Comparison of ENCODE assay signal across 19 cellular contexts in the genomic region with DNA sequence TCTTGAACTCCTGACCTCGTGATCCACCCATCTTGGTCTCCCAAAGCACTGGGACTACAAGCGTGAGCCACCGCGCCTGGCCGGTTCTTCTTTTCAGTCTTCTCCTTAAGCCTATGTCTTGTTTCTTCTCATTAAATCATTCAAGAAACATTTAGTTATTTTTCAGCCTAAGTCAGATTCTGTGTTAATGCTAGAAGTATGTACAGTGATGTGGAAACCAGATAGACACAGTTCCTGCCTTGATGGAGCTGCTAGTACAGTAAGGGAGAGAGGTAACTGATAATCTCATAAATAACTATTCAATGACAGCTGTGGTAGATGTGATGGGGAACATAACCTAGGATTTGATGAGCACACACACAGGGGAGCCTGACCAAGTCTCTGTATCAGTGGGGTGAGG. TPM values are rescaled to one million over a fixed set of nuclear protein-coding genes. Genes with fewer than 3 reads are reported as not detected.
DNase-seq lines count a peak whose midpoint lies in the region; ATAC-seq lines count a peak whose summit lies in the region.
"Had no signal": no experiment of that assay in that cellular context is flagged by ENCODE, and none has a peak within 500 bp of the region (broad histone marks: within the 10 kb centered on the region; RNA-seq: fewer than 3 reads in every experiment).

No MANE protein-coding gene starts in this region.

- no peak overlapping the region for H2BK120ac ChIP-seq in trophoblast cell (ENCODE audit: insufficient read depth, low read length, poor library complexity)

- H3K4me2 ChIP-seq in Karpas-422 (ENCODE audit: low read depth, low read length, poor library complexity, severe bottlenecking) (no peak overlapping the region), trophoblast cell (ENCODE audit: low read length) (no peak overlapping the region)
- H3K4me2 ChIP-seq: BLaER1 treated with 17β-estradiol and CSF1 and Interleukin-3, amounts not matched to agents 10 nM and 100 nM had no signal

- CTCF ChIA-PET in activated CD4-positive, alpha-beta T cell treated with anti-CD3 and anti-CD28 coated beads, Interleukin-2, amount 10 ng/mL, durations not matched to agents 7 days and 5 days (lab: Charles Lee) = interaction anchor here (2.1 kb wide), 1 partner anchor 11 kb away, joined by 6 read pairs; no protein-coding TSS in a partner anchor

- DNase-seq in activated CD4-positive, alpha-beta T cell treated with anti-CD3 and anti-CD28 coated beads, Interleukin-2, amount 10 ng/mL, durations not matched to agents 24 days and 14 days = peak; percentile 23
- no peak for DNase-seq in activated CD4-positive, alpha-beta T cell treated with anti-CD3 and anti-CD28 coated beads, Interleukin-2, amount 10 ng/mL, durations not matched to agents 7 days and 5 days
- DNase-seq in Karpas-422 (no peak), amniotic epithelial cell (ENCODE audit: low read depth) (peak; percentile 31), trophoblast cell (peak; percentile 13 to 40)
- DNase-seq in activated effector memory CD4-positive, alpha-beta T cell treated with anti-CD3 and anti-CD28 coated beads, Interleukin-2, amount 50 U/mL, for 16 hours = no peak
- DNase-seq: 8988T; CD8-positive, alpha-beta memory T cell; COR-L47; DMS 273 treated with DMSO at 0.1 percent for 48 hours; DMS53; DND-41; HFFc6 had no signal

- no peak overlapping the region for H4K12ac ChIP-seq in trophoblast cell (ENCODE audit: low read depth, low read length)

- no peaks in the 10 kb centered on the region for H4K20me1 ChIP-seq in Karpas-422 (ENCODE audit: insufficient read depth, low read depth, low read length)
- H4K20me1 ChIP-seq: BLaER1 treated with 17β-estradiol and CSF1 and Interleukin-3, amounts not matched to agents 10 nM and 100 nM had no signal

- H3K4me1 Mint-ChIP-seq in activated CD4-positive, alpha-beta T cell treated with anti-CD3 and anti-CD28 coated beads, Interleukin-2, amount 10 ng/mL, durations not matched to agents 24 days and 14 days = peaks cover 17% of the 10 kb centered on the region
- peaks cover 2% of the 10 kb centered on the region for H3K4me1 Mint-ChIP-seq in activated CD4-positive, alpha-beta T cell treated with anti-CD3 and anti-CD28 coated beads, Interleukin-2, amount 10 ng/mL, durations not matched to agents 7 days and 5 days

- H3K4me3 ChIP-seq in Karpas-422 (ENCODE audit: low read length) = no peak overlapping the region
- H3K4me3 ChIP-seq in trophoblast cell (ENCODE audit: low read depth, low read length) = no peak overlapping the region
- H3K4me3 ChIP-seq: BLaER1 treated with 17β-estradiol and CSF1 and Interleukin-3, amounts not matched to agents 10 nM and 100 nM had no signal

- WGBS in trophoblast cell (ENCODE audit: extremely low coverage, insufficient coverage, insufficient read length) = no CpG with 5 or more reads among the region's 5 CpGs

- peaks cover 14% of the 10 kb centered on the region for H3K9me3 Mint-ChIP-seq in activated CD4-positive, alpha-beta T cell treated with anti-CD3 and anti-CD28 coated beads, Interleukin-2, amount 10 ng/mL, durations not matched to agents 24 days and 14 days
- H3K9me3 Mint-ChIP-seq in activated CD4-positive, alpha-beta T cell treated with anti-CD3 and anti-CD28 coated beads, Interleukin-2, amount 10 ng/mL, durations not matched to agents 7 days and 5 days = peaks cover 2% of the 10 kb centered on the region
- H3K9me3 Mint-ChIP-seq: CD8-positive, alpha-beta memory T cell; HFFc6 had no signal

- no peak overlapping the region for H2BK12ac ChIP-seq in trophoblast cell (ENCODE audit: low read length)

- H3K36me3 Mint-ChIP-seq in activated CD4-positive, alpha-beta T cell treated with anti-CD3 and anti-CD28 coated beads, Interleukin-2, amount 10 ng/mL, durations not matched to agents 24 days and 14 days (ENCODE audit: low read depth) = no peaks in the 10 kb centered on the region
- H3K36me3 Mint-ChIP-seq in activated CD4-positive, alpha-beta T cell treated with anti-CD3 and anti-CD28 coated beads, Interleukin-2, amount 10 ng/mL, durations not matched to agents 7 days and 5 days (ENCODE audit: low read depth) = no peaks in the 10 kb centered on the region

- no peak overlapping the region for H3K4ac ChIP-seq in trophoblast cell (ENCODE audit: low read depth, low read length)

- no peak overlapping the region for H2BK5ac ChIP-seq in trophoblast cell (ENCODE audit: low read depth, low read length, poor library complexity)

- no peak overlapping the region for H4K91ac ChIP-seq in trophoblast cell (ENCODE audit: low read depth, low read length)

- H3K4me1 ChIP-seq in Karpas-422 (ENCODE audit: low read length) (peaks cover 51% of the 10 kb centered on the region), trophoblast cell (ENCODE audit: control insufficient read depth in 1 of 2, insufficient read depth in 2 of 2, low read length in 2 of 2) (no peaks in the 10 kb centered on the region)

- H3K18ac ChIP-seq in trophoblast cell (ENCODE audit: low read length) = no peak overlapping the region

- H4K8ac ChIP-seq in trophoblast cell (ENCODE audit: low read depth, low read length) = no peak overlapping the region

- intact Hi-C loops in activated CD4-positive, alpha-beta T cell treated with anti-CD3 and anti-CD28 coated beads, Interleukin-2, amount 10 ng/mL, durations not matched to agents 24 days and 14 days (cut with micrococcal nuclease) = no loop called here

- no peaks in the 10 kb centered on the region for H3K27me3 Mint-ChIP-seq in activated CD4-positive, alpha-beta T cell treated with anti-CD3 and anti-CD28 coated beads, Interleukin-2, amount 10 ng/mL, durations not matched to agents 24 days and 14 days
- H3K27me3 Mint-ChIP-seq in activated CD4-positive, alpha-beta T cell treated with anti-CD3 and anti-CD28 coated beads, Interleukin-2, amount 10 ng/mL, durations not matched to agents 7 days and 5 days = no peaks in the 10 kb centered on the region
- H3K27me3 Mint-ChIP-seq: B cell had no signal

- H3K79me2 ChIP-seq in Karpas-422 (ENCODE audit: low read length) (no peaks in the 10 kb centered on the region), trophoblast cell (ENCODE audit: control insufficient read depth, insufficient read depth, low read length, poor library complexity) (no peaks in the 10 kb centered on the region)

- H3K9me2 ChIP-seq in Karpas-422 (replicated peaks; ENCODE audit: insufficient read depth, low read length) = no peaks in the 10 kb centered on the region

- H3K27me3 ChIP-seq in Karpas-422 (ENCODE audit: low read length) (no peaks in the 10 kb centered on the region), trophoblast cell (ENCODE audit: insufficient read depth, low read length) (no peaks in the 10 kb centered on the region)
- H3K27me3 ChIP-seq: BLaER1 treated with 17β-estradiol and CSF1 and Interleukin-3, amounts not matched to agents 10 nM and 100 nM had no signal

- POLR2A ChIA-PET in activated CD4-positive, alpha-beta T cell treated with anti-CD3 and anti-CD28 coated beads, Interleukin-2, amount 10 ng/mL, durations not matched to agents 7 days and 5 days (lab: Charles Lee) = no interaction called here

- ATAC-seq in HG03280 (IDR thresholded peaks at IDR 0.05; ENCODE audit: unreplicated experiment) = no peak
- no peak for ATAC-seq in HG03159 (IDR thresholded peaks at IDR 0.05; ENCODE audit: unreplicated experiment)
- ATAC-seq: HCT116 had no signal

- no peak overlapping the region for H3K23ac ChIP-seq in trophoblast cell (ENCODE audit: low read length)

- H2AFZ ChIP-seq in Karpas-422 (ENCODE audit: low read length) (0 out of 2 replicates have a peak overlapping the region, but pooled peaks have one; percentile 62), trophoblast cell (ENCODE audit: insufficient read depth, low read length, poor library complexity) (no peak overlapping the region)

- H3K9ac ChIP-seq in Karpas-422 (ENCODE audit: low read length) (no peak overlapping the region), trophoblast cell (ENCODE audit: low read length) (no peak overlapping the region)
- H3K9ac ChIP-seq: BLaER1 treated with 17β-estradiol and CSF1 and Interleukin-3, amounts not matched to agents 10 nM and 100 nM had no signal

- H3K36me3 ChIP-seq in Karpas-422 (ENCODE audit: insufficient read depth, low read length) = no peaks in the 10 kb centered on the region
- H3K36me3 ChIP-seq in trophoblast cell (ENCODE audit: control insufficient read depth in 1 of 2, insufficient read depth in 2 of 2, low read length in 2 of 2) = no peaks in the 10 kb centered on the region
- H3K36me3 ChIP-seq: BLaER1 treated with 17β-estradiol and CSF1 and Interleukin-3, amounts not matched to agents 10 nM and 100 nM had no signal

- no peaks in the 10 kb centered on the region for H3K79me1 ChIP-seq in trophoblast cell (ENCODE audit: low read length)

- no peak overlapping the region for H3K14ac ChIP-seq in trophoblast cell (ENCODE audit: low read length)

- H3K4me3 Mint-ChIP-seq in activated CD4-positive, alpha-beta T cell treated with anti-CD3 and anti-CD28 coated beads, Interleukin-2, amount 10 ng/mL, durations not matched to agents 24 days and 14 days = no peak overlapping the region
- H3K4me3 Mint-ChIP-seq in activated CD4-positive, alpha-beta T cell treated with anti-CD3 and anti-CD28 coated beads, Interleukin-2, amount 10 ng/mL, durations not matched to agents 7 days and 5 days = no peak overlapping the region
- H3K4me3 Mint-ChIP-seq: B cell; CD8-positive, alpha-beta memory T cell; HFFc6 had no signal

- H2AK5ac ChIP-seq in trophoblast cell (ENCODE audit: low read length) = no peak overlapping the region

- H3K27ac Mint-ChIP-seq in activated CD4-positive, alpha-beta T cell treated with anti-CD3 and anti-CD28 coated beads, Interleukin-2, amount 10 ng/mL, durations not matched to agents 24 days and 14 days = no peak overlapping the region
- no peak overlapping the region for H3K27ac Mint-ChIP-seq in activated CD4-positive, alpha-beta T cell treated with anti-CD3 and anti-CD28 coated beads, Interleukin-2, amount 10 ng/mL, durations not matched to agents 7 days and 5 days
- H3K27ac Mint-ChIP-seq: B cell; CD8-positive, alpha-beta memory T cell; HFFc6 had no signal

- no peak overlapping the region for H3K27ac ChIP-seq in Karpas-422 (ENCODE audit: low read length)
- H3K27ac ChIP-seq in trophoblast cell (ENCODE audit: low read depth, low read length) = no peak overlapping the region
- H3K27ac ChIP-seq: BLaER1 treated with 17β-estradiol and CSF1 and Interleukin-3, amounts not matched to agents 10 nM and 100 nM had no signal

- H3K9me3 ChIP-seq in Karpas-422 (ENCODE audit: low read length) = no peaks in the 10 kb centered on the region
- no peaks in the 10 kb centered on the region for H3K9me3 ChIP-seq in trophoblast cell (ENCODE audit: insufficient read depth, low read depth, low read length)

RNA-seq across cellular contexts. Expression of a gene that starts 46.3 kb away (rescaled TPM):
- 62.2 and 64.7 TPM in 2 replicates for total RNA-seq in activated CD4-positive, alpha-beta T cell treated with anti-CD3 and anti-CD28 coated beads, Interleukin-2, amount 10 ng/mL, durations not matched to agents 24 days and 14 days
- total RNA-seq in activated CD4-positive, alpha-beta T cell treated with anti-CD3 and anti-CD28 coated beads, Interleukin-2, amount 10 ng/mL, durations not matched to agents 7 days and 5 days = 10 to 100 TPM; 62.7 to 73.1 TPM
- 189 and 364 TPM in 2 replicates for total RNA-seq in Karpas-422 (2014; rRNA removed; shearing (Covaris generic); ENCODE audit: low replicate concordance)
- 1.3 and 1.4 TPM in 2 replicates for polyA plus RNA-seq in trophoblast cell (2013)
- total RNA-seq: HT-29 had no signal

Comparison
In these comparisons a context has a peak if more than half of its experiments do, and no peak if none do; other contexts are left out.
1. DNase-seq: peak in activated CD4-positive, alpha-beta T cell treated with anti-CD3 and anti-CD28 coated beads, Interleukin-2, amount 10 ng/mL, durations not matched to agents 24 days and 14 days (single experiment), amniotic epithelial cell (single experiment) and trophoblast cell (2 of 2); none in activated CD4-positive, alpha-beta T cell treated with anti-CD3 and anti-CD28 coated beads, Interleukin-2, amount 10 ng/mL, durations not matched to agents 7 days and 5 days (single experiment), Karpas-422 (single experiment) and activated effector memory CD4-positive, alpha-beta T cell treated with anti-CD3 and anti-CD28 coated beads, Interleukin-2, amount 50 U/mL, for 16 hours (single experiment).